ENCODE assay signal across 13 cellular contexts in genomic region chr6:38115633-38116022, GRCh38.
A peak's percentile ranks its signal among the peaks of the same experiment; 100 is the strongest.
DNase-seq lines count a peak whose midpoint lies in the region; ATAC-seq and TF ChIP-seq lines count a peak whose summit lies in the region.
"Had no signal": no experiment of that assay in that cellular context is flagged by ENCODE, and none has a peak within 500 bp of the region (broad histone marks: within the 10 kb centered on the region; RNA-seq: fewer than 3 reads in every experiment).

No MANE protein-coding gene starts in this region.

- H3K79me2 ChIP-seq in trophoblast cell (ENCODE audit: control insufficient read depth, insufficient read depth, low read length, poor library complexity) (no peaks in the 10 kb centered on the region), mammary epithelial cell (ENCODE audit: insufficient read depth, low read length) (peaks cover 13% of the 10 kb centered on the region)

- H3K4ac ChIP-seq in trophoblast cell (ENCODE audit: low read depth, low read length): no peak overlapping the region

- ATAC-seq in RWPE2 (ENCODE audit: low read depth) (no peak), HG03108 (IDR thresholded peaks at IDR 0.05; ENCODE audit: unreplicated experiment) (no peak), GM18498 (IDR thresholded peaks at IDR 0.05; ENCODE audit: unreplicated experiment) (no peak)
- ATAC-seq: GM12878 had no signal

- H4K20me1 ChIP-seq in mammary epithelial cell (ENCODE audit: insufficient read depth, low read length): no peaks in the 10 kb centered on the region

- H3K27ac ChIP-seq in RWPE2 (ENCODE audit: poor library complexity, severe bottlenecking) (peak overlapping the region; percentile 46), epithelial cell of prostate (peak overlapping the region; percentile 64), trophoblast cell (ENCODE audit: low read depth, low read length) (no peak overlapping the region), thyroid gland (peak overlapping the region; percentile 22 to 69 (median 34)), mammary epithelial cell (ENCODE audit: insufficient read depth, low read depth, low read length) (no peak overlapping the region), transverse colon (no peak overlapping the region)

- no peak overlapping the region for H4K91ac ChIP-seq in trophoblast cell (ENCODE audit: low read depth, low read length)

- no peak overlapping the region for H2AFZ ChIP-seq in trophoblast cell (ENCODE audit: insufficient read depth, low read length, poor library complexity)
- no peak overlapping the region for H2AFZ ChIP-seq in mammary epithelial cell (ENCODE audit: low read depth, low read length)

- H3K4me2 ChIP-seq in trophoblast cell (ENCODE audit: low read length) (no peak overlapping the region), mammary epithelial cell (ENCODE audit: insufficient read depth, low read depth, low read length) (no peak overlapping the region)

- H3K18ac ChIP-seq in trophoblast cell (ENCODE audit: low read length): no peak overlapping the region

- dilution Hi-C loops in mammary epithelial cell (cut with HindIII; ENCODE audit: low sequenced_read_pairs): no loop called here

- no peaks in the 10 kb centered on the region for H3K9me3 ChIP-seq in RWPE2 (ENCODE audit: severe bottlenecking)
- H3K9me3 ChIP-seq in trophoblast cell (ENCODE audit: insufficient read depth, low read depth, low read length): no peaks in the 10 kb centered on the region
- no peaks in the 10 kb centered on the region for H3K9me3 ChIP-seq in thyroid gland
- H3K9me3 ChIP-seq in mammary epithelial cell (replicated peaks; ENCODE audit: insufficient read depth, low read length): no peaks in the 10 kb centered on the region
- no peaks in the 10 kb centered on the region for H3K9me3 ChIP-seq in transverse colon

- peak overlapping the region; percentile 5 for H2BK5ac ChIP-seq in trophoblast cell (ENCODE audit: low read depth, low read length, poor library complexity)

- in situ Hi-C loops in mammary epithelial cell (cut with MboI; ENCODE audit: low sequenced_read_pairs in 2 of 2): no loop called here
- in situ Hi-C loops in transverse colon (cut with MboI; ENCODE audit: low pct_ligation_motif_present in 1 of 4, low pct_unique_long_range_greater_than_20kb in 1 of 4, low sequenced_read_pairs in 3 of 4): no loop called here

- no CpG with 5 or more reads among the region's 3 CpGs for WGBS in trophoblast cell (ENCODE audit: extremely low coverage, insufficient coverage, insufficient read length)
- WGBS in thyroid gland, 2 donors: 75 to 87% methylated on average over 3 of the region's 3 CpGs
- 100% methylated on average over 3 of the region's 3 CpGs for whole genome bisulfite sequencing in mammary epithelial cell (ENCODE audit: low coverage, missing lambda C conversion rate)
- 45 to 54% methylated on average over 2 to 3 of the region's 3 CpGs for WGBS in transverse colon (ENCODE audit: low coverage in 1 of 2), 2 donors

- no peak for TF ChIP-seq POLR2A in thyroid gland (IDR thresholded peaks at IDR 0.05)
- no peak for TF ChIP-seq POLR2A in transverse colon (IDR thresholded peaks at IDR 0.05)

- H3K36me3 ChIP-seq in RWPE2 (ENCODE audit: low read depth) (no peaks in the 10 kb centered on the region), trophoblast cell (ENCODE audit: control insufficient read depth in 1 of 2, insufficient read depth in 2 of 2, low read length in 2 of 2) (peaks cover 5 to 8% of the 10 kb centered on the region in 2 experiments), thyroid gland (no peaks in the 10 kb centered on the region), mammary epithelial cell (ENCODE audit: insufficient read depth, low read length) (peaks cover 3% of the 10 kb centered on the region), transverse colon (peaks cover 0 to 3% (median 0%) of the 10 kb centered on the region in 4 donors)

- no peaks in the 10 kb centered on the region for H3K79me1 ChIP-seq in trophoblast cell (ENCODE audit: low read length)

- CTCF ChIA-PET in mammary epithelial cell (lab: Charles Lee; ENCODE audit: low non-redundant PET): no interaction called here

- H3K4me3 ChIP-seq in RWPE2 (ENCODE audit: severe bottlenecking) (no peak overlapping the region), trophoblast cell (ENCODE audit: low read depth, low read length) (no peak overlapping the region), thyroid gland (replicated peaks in 1 of 3) (no peak overlapping the region), mammary epithelial cell (replicated peaks in 1 of 3; ENCODE audit: insufficient read depth in 1 of 3, low read depth in 2 of 3, low read length in 3 of 3) (no peak overlapping the region), transverse colon (no peak overlapping the region)
- H3K4me3 ChIP-seq: GM12878 had no signal

- no peak overlapping the region for H4K8ac ChIP-seq in trophoblast cell (ENCODE audit: low read depth, low read length)

- intact Hi-C loops in thyroid gland (cut with DNase I): no loop called here
- intact Hi-C loops in mammary epithelial cell (cut with micrococcal nuclease): no loop called here
- intact Hi-C loops in transverse colon (cut with DNase I; ENCODE audit: low total_unique reads): no loop called here

- H2BK120ac ChIP-seq in trophoblast cell (ENCODE audit: insufficient read depth, low read length, poor library complexity): no peak overlapping the region

- no peak overlapping the region for H2AK5ac ChIP-seq in trophoblast cell (ENCODE audit: low read length)

- no peak overlapping the region for H2BK12ac ChIP-seq in trophoblast cell (ENCODE audit: low read length)

- H3K27me3 ChIP-seq in RWPE2 (ENCODE audit: insufficient read depth, poor library complexity, severe bottlenecking) (no peaks in the 10 kb centered on the region), trophoblast cell (ENCODE audit: insufficient read depth, low read length) (no peaks in the 10 kb centered on the region), thyroid gland (no peaks in the 10 kb centered on the region), mammary epithelial cell (ENCODE audit: insufficient read depth, low read length) (no peaks in the 10 kb centered on the region), transverse colon (no peaks in the 10 kb centered on the region)

- no peak overlapping the region for H3K23ac ChIP-seq in trophoblast cell (ENCODE audit: low read length)

- H3K4me1 ChIP-seq in RWPE2 (ENCODE audit: insufficient read depth, poor library complexity, severe bottlenecking) (peaks cover 26% of the 10 kb centered on the region), trophoblast cell (ENCODE audit: control insufficient read depth in 1 of 2, insufficient read depth in 2 of 2, low read length in 2 of 2) (peaks cover 0 to 2% of the 10 kb centered on the region in 2 experiments), thyroid gland (peaks cover 18 to 37% of the 10 kb centered on the region in 2 donors), mammary epithelial cell (ENCODE audit: insufficient read depth, low read length) (peaks cover 30% of the 10 kb centered on the region), transverse colon (peaks cover 0 to 9% (median 5%) of the 10 kb centered on the region in 4 donors)

- no peak for TF ChIP-seq EP300 in transverse colon (IDR thresholded peaks at IDR 0.05; ENCODE audit: low read depth)

- no peak overlapping the region for H3K14ac ChIP-seq in trophoblast cell (ENCODE audit: low read length)

- no peak overlapping the region for H4K12ac ChIP-seq in trophoblast cell (ENCODE audit: low read depth, low read length)

- no peak for TF ChIP-seq CTCF in RWPE2 (IDR thresholded peaks at IDR 0.05; ENCODE audit: poor library complexity, severe bottlenecking)
- no peak for TF ChIP-seq CTCF in thyroid gland (IDR thresholded peaks at IDR 0.05)
- no peak for TF ChIP-seq CTCF in mammary epithelial cell (conservative IDR thresholded peaks at IDR 0.05 in 1 of 2, IDR thresholded peaks at IDR 0.05 in 1 of 2; ENCODE audit: extremely low read depth in 1 of 2, insufficient read depth in 1 of 2, low read depth in 1 of 2, low read length in 2 of 2)
- no peak for TF ChIP-seq CTCF in transverse colon (IDR thresholded peaks at IDR 0.05)

- no peak overlapping the region for H3K9ac ChIP-seq in trophoblast cell (ENCODE audit: low read length)
- no peak overlapping the region for H3K9ac ChIP-seq in mammary epithelial cell (ENCODE audit: insufficient read depth, low read length)

- no peak for DNase-seq in RWPE2 (ENCODE audit: low spot score)
- no peak for DNase-seq in epithelial cell of prostate (ENCODE audit: low read depth, low spot score)
- no peak for DNase-seq in trophoblast cell
- DNase-seq in thyroid gland: no peak
- DNase-seq in mammary epithelial cell: no peak
- no peak for DNase-seq in transverse colon
- DNase-seq: C1 segment of cervical spinal cord; CD4-positive, alpha-beta T cell; DMS79; HCEC 1CT had no signal

- BruUV-seq in mammary epithelial cell (replicated peaks; lab: Mats Ljungman, UMichigan): no TSS peak

Comparison
In these comparisons a context has a peak if more than half of its experiments do, and no peak if none do; other contexts are left out.
1. H3K27ac ChIP-seq: peak in RWPE2 (single experiment), epithelial cell of prostate (single experiment) and thyroid gland (3 of 3); none in trophoblast cell (single experiment), mammary epithelial cell (single experiment) and transverse colon (0 of 4).